Comparison of ENCODE assay signal across 5 cellular contexts in genomic region chr22:17032277-17032676, GRCh38. TPM values are rescaled to one million over a fixed set of nuclear protein-coding genes. Genes with fewer than 3 reads are reported as not detected.
"Had no signal": no experiment of that assay in that cellular context is flagged by ENCODE, and none has a peak within 500 bp of the region (broad histone marks: within the 10 kb centered on the region; RNA-seq: fewer than 3 reads in every experiment).

No MANE protein-coding gene starts in this region.

RNA-seq across cellular contexts. Expression of gene GAB4, which starts 24.3 kb away (rescaled TPM):
- total RNA-seq: GM23248, H4, HepG2, HFFc6 had no signal
- polyA plus RNA-seq: GM23248, HepG2, IgD-negative memory B cell had no signal
